In genomic region chr3:62732183-62732904, GRCh38 we compare ENCODE assay signal across 1 cellular context.
A peak's percentile ranks its signal among the peaks of the same experiment; 100 is the strongest.
TF ChIP-seq lines count a peak whose summit lies in the region.

No MANE protein-coding gene starts in this region.

TF ChIP-seq in HepG2, 621 proteins besides CTCF, POLR2A, EP300 and RAD21 (continued from another document):
- TF ChIP-seq MYNN (CRISPR knock-in tag; IDR thresholded peaks at IDR 0.05; ENCODE audit: low read depth) (no peak), CEBPB (IDR thresholded peaks at IDR 0.05; ENCODE audit: borderline replicate concordance, low read depth, low read length) (peak; percentile 88), ZBTB7A (CRISPR knock-in tag; IDR thresholded peaks at IDR 0.05) (no peak), ZNF7 (CRISPR knock-in tag; IDR thresholded peaks at IDR 0.05) (no peak), MBNL3 (CRISPR knock-in tag; conservative IDR thresholded peaks at IDR 0.05) (no peak), SIN3A (IDR thresholded peaks at IDR 0.05; ENCODE audit: borderline replicate concordance, low read depth, low read length) (no peak), HOXA3 (CRISPR knock-in tag; IDR thresholded peaks at IDR 0.05) (no peak; the same call in 1 of the 2 replicates), ZNF292 (CRISPR knock-in tag; IDR thresholded peaks at IDR 0.05; ENCODE audit: borderline replicate concordance, low read depth) (peak; percentile 67; the same call in 1 of the 2 replicates), ZNF609 (CRISPR knock-in tag; IDR thresholded peaks at IDR 0.05; ENCODE audit: borderline replicate concordance) (no peak), SOX6 (IDR thresholded peaks at IDR 0.05) (no peak), SOX6 (CRISPR knock-in tag; IDR thresholded peaks at IDR 0.05) (peak; percentile 91), ZFX (CRISPR knock-in tag; IDR thresholded peaks at IDR 0.05; ENCODE audit: low read depth) (peak; percentile 27; the same call in 1 of the 2 replicates), RFX1 (IDR thresholded peaks at IDR 0.05) (no peak), NFIC (IDR thresholded peaks at IDR 0.05; ENCODE audit: low read length) (peak; percentile 80; the same call in 1 of the 2 replicates), ZNF512B (CRISPR knock-in tag; IDR thresholded peaks at IDR 0.05; ENCODE audit: borderline replicate concordance) (no peak), CC2D1A (CRISPR knock-in tag; IDR thresholded peaks at IDR 0.05) (peak; percentile 56; the same call in 1 of the 2 replicates), JUN (CRISPR knock-in tag; IDR thresholded peaks at IDR 0.05) (no peak), ZNF710 (CRISPR knock-in tag; IDR thresholded peaks at IDR 0.05; ENCODE audit: borderline replicate concordance) (peak; percentile 95; the same call in 1 of the 2 replicates), ZZZ3 (CRISPR knock-in tag; IDR thresholded peaks at IDR 0.05; ENCODE audit: borderline replicate concordance) (no peak), ZNF280B (CRISPR knock-in tag; IDR thresholded peaks at IDR 0.05; ENCODE audit: borderline replicate concordance) (no peak), ZNF607 (CRISPR knock-in tag; IDR thresholded peaks at IDR 0.05; ENCODE audit: borderline replicate concordance) (no peak), ZNF143 (CRISPR knock-in tag; IDR thresholded peaks at IDR 0.05) (no peak), SP2 (CRISPR knock-in tag; IDR thresholded peaks at IDR 0.05) (no peak), MED8 (CRISPR knock-in tag; IDR thresholded peaks at IDR 0.05; ENCODE audit: insufficient replicate concordance) (no peak), ZNF18 (CRISPR knock-in tag; IDR thresholded peaks at IDR 0.05; ENCODE audit: insufficient replicate concordance) (no peak), RNF219 (CRISPR knock-in tag; IDR thresholded peaks at IDR 0.05) (no peak), SNAPC2 (CRISPR knock-in tag; IDR thresholded peaks at IDR 0.05) (no peak), ZNF768 (CRISPR knock-in tag; IDR thresholded peaks at IDR 0.05) (peak; percentile 28; the same call in 1 of the 2 replicates), THRA (CRISPR knock-in tag; IDR thresholded peaks at IDR 0.05; ENCODE audit: borderline replicate concordance) (peak; percentile 64), CBX1 (IDR thresholded peaks at IDR 0.05; ENCODE audit: low read depth) (no peak), ZC3H4 (CRISPR knock-in tag; IDR thresholded peaks at IDR 0.05; ENCODE audit: borderline replicate concordance) (no peak), AFF4 (CRISPR knock-in tag; IDR thresholded peaks at IDR 0.05) (no peak)
- TF ChIP-seq, protein P1, sequence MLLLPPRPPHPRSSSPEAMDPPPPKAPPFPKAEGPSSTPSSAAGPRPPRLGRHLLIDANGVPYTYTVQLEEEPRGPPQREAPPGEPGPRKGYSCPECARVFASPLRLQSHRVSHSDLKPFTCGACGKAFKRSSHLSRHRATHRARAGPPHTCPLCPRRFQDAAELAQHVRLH (CRISPR knock-in tag; IDR thresholded peaks at IDR 0.05; ENCODE audit: borderline replicate concordance, low read depth) = no peak
